Comparison of ENCODE assay signal across 27 cellular contexts in the genomic region with DNA sequence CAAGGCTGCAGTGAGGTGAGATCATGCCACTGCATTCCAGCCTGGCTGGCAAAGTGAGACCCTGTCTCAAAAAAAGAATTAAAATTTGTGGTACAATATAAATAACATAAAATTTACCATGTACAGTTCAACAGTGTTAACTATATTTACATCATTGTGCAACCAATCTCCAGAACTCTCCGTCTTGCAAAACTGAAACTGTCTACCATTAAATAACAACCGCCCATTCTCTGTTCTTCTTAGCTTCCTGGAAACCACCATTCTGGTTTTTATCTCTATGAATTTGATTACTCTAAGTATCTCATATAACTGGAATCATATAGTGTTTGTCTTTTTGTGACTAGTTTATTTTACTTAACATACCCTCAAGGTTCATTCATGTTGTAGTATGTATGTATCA.
DNase-seq lines count a peak whose midpoint lies in the region; ATAC-seq and TF ChIP-seq lines count a peak whose summit lies in the region.
"Had no signal": no experiment of that assay in that cellular context is flagged by ENCODE, and none has a peak within 500 bp of the region (broad histone marks: within the 10 kb centered on the region; RNA-seq: fewer than 3 reads in every experiment).

No MANE protein-coding gene starts in this region.

- no peak overlapping the region for H3K4me3 ChIP-seq in CD4-positive, alpha-beta memory T cell (ENCODE audit: low read length in 2 of 2)
- H3K4me3 ChIP-seq: hepatocyte, smooth muscle cell, stomach, transverse colon had no signal

- TF ChIP-seq CTCF in natural killer cell (IDR thresholded peaks at IDR 0.05) = no peak

- no peaks in the 10 kb centered on the region for H3K27me3 ChIP-seq in CD4-positive, alpha-beta memory T cell (ENCODE audit: insufficient read depth, low read length)
- H3K27me3 ChIP-seq: foreskin keratinocyte, hepatocyte, neutrophil, stomach, transverse colon had no signal

- no peak overlapping the region for H3K27ac Mint-ChIP-seq in natural killer cell
- H3K27ac Mint-ChIP-seq in CD4-positive, alpha-beta memory T cell = no peak overlapping the region
- H3K27ac Mint-ChIP-seq: activated naive CD4-positive, alpha-beta T cell treated with anti-CD3 and anti-CD28 coated beads, Interleukin-2, amount 50 U/mL, for 24 hours; CD8-positive, alpha-beta T cell; T-cell had no signal

- H3K4me1 ChIP-seq in CD4-positive, alpha-beta memory T cell (ENCODE audit: insufficient read depth, low read length) = no peaks in the 10 kb centered on the region
- H3K4me1 ChIP-seq: transverse colon had no signal

- no peaks in the 10 kb centered on the region for H3K36me3 Mint-ChIP-seq in natural killer cell
- no peaks in the 10 kb centered on the region for H3K36me3 Mint-ChIP-seq in CD4-positive, alpha-beta memory T cell
- H3K36me3 Mint-ChIP-seq: activated naive CD4-positive, alpha-beta T cell treated with anti-CD3 and anti-CD28 coated beads, Interleukin-2, amount 50 U/mL, for 24 hours; CD8-positive, alpha-beta T cell; T-cell had no signal

- no peak for DNase-seq in natural killer cell
- no peak for DNase-seq in CD4-positive, alpha-beta memory T cell
- DNase-seq: activated CD8-positive, alpha-beta memory T cell treated with anti-CD3 and anti-CD28 coated beads for 24 hours; activated T-cell treated with anti-CD3 and anti-CD28 coated beads, Interleukin-2, amount 50 U/mL, for 48 hours; aorta; CD8-positive, alpha-beta T cell; DMS79; foreskin keratinocyte; left ventricle myocardium superior; OCI-M1; Right ventricle myocardium superior; stimulated activated CD4-positive, alpha-beta T cell treated with anti-CD3 and anti-CD28 coated beads, Interleukin-4, amount 100 ng/mL, for 1 hour; stomach; T-cell; transverse colon had no signal

- peak overlapping the region; percentile 0 for H3K4me3 Mint-ChIP-seq in natural killer cell
- no peak overlapping the region for H3K4me3 Mint-ChIP-seq in CD4-positive, alpha-beta memory T cell
- H3K4me3 Mint-ChIP-seq: activated naive CD4-positive, alpha-beta T cell treated with anti-CD3 and anti-CD28 coated beads, Interleukin-2, amount 50 U/mL, for 24 hours; CD8-positive, alpha-beta T cell; central memory CD8-positive, alpha-beta T cell; T-cell had no signal

- H3K4me1 Mint-ChIP-seq in natural killer cell = peaks cover 18 to 22% of the 10 kb centered on the region in 2 donors
- no peaks in the 10 kb centered on the region for H3K4me1 Mint-ChIP-seq in CD4-positive, alpha-beta memory T cell
- H3K4me1 Mint-ChIP-seq: activated naive CD4-positive, alpha-beta T cell treated with anti-CD3 and anti-CD28 coated beads, Interleukin-2, amount 50 U/mL, for 24 hours; T-cell had no signal

- H3K27ac ChIP-seq in CD4-positive, alpha-beta memory T cell (ENCODE audit: low read depth, low read length) = no peak overlapping the region
- H3K27ac ChIP-seq: epithelial cell of prostate, foreskin keratinocyte, hepatocyte, neutrophil, stomach, transverse colon had no signal

- intact Hi-C loops in natural killer cell (cut with micrococcal nuclease) = no loop called here
- intact Hi-C loops in CD4-positive, alpha-beta memory T cell (cut with micrococcal nuclease) = no loop called here

- no peaks in the 10 kb centered on the region for H3K27me3 Mint-ChIP-seq in natural killer cell (ENCODE audit: low read depth in 2 of 2)
- H3K27me3 Mint-ChIP-seq in CD4-positive, alpha-beta memory T cell = peaks cover 0 to 2% of the 10 kb centered on the region in 2 donors
- H3K27me3 Mint-ChIP-seq: activated naive CD4-positive, alpha-beta T cell treated with anti-CD3 and anti-CD28 coated beads, Interleukin-2, amount 50 U/mL, for 24 hours; central memory CD8-positive, alpha-beta T cell; T-cell had no signal

- CTCF ChIA-PET in CD4-positive, alpha-beta memory T cell (lab: Charles Lee; ENCODE audit: partially characterized antibody) = no interaction called here

- H3K36me3 ChIP-seq in CD4-positive, alpha-beta memory T cell (ENCODE audit: insufficient read depth, low read length) = no peaks in the 10 kb centered on the region
- H3K36me3 ChIP-seq: neutrophil, stomach, transverse colon had no signal

- H3K9me3 Mint-ChIP-seq in natural killer cell = peaks cover 0 to 2% of the 10 kb centered on the region in 2 donors
- H3K9me3 Mint-ChIP-seq in CD4-positive, alpha-beta memory T cell = peaks cover 0 to 4% (median 1%) of the 10 kb centered on the region in 8 donors
- H3K9me3 Mint-ChIP-seq: activated naive CD4-positive, alpha-beta T cell treated with anti-CD3 and anti-CD28 coated beads, Interleukin-2, amount 50 U/mL, for 24 hours; CD8-positive, alpha-beta T cell; central memory CD8-positive, alpha-beta T cell; T-cell had no signal

- ATAC-seq in GM18858 (IDR thresholded peaks at IDR 0.05; ENCODE audit: unreplicated experiment) = peak; percentile 41
- ATAC-seq in GM21529 (IDR thresholded peaks at IDR 0.05; ENCODE audit: unreplicated experiment) = peak; percentile 51
- ATAC-seq in HG03342 (IDR thresholded peaks at IDR 0.05; ENCODE audit: unreplicated experiment) = peak; percentile 52
- no peak for ATAC-seq in natural killer cell
- no peak for ATAC-seq in SK-N-SH treated with all-trans-retinoic acid at 6 μM for 48 hours
- ATAC-seq in GM18520 (IDR thresholded peaks at IDR 0.05; ENCODE audit: unreplicated experiment) = no peak
- ATAC-seq in esophagus mucosa = no peak
- ATAC-seq: CD8-positive, alpha-beta T cell; foreskin keratinocyte; left ventricle myocardium superior; T-cell had no signal

- H3K9me3 ChIP-seq in CD4-positive, alpha-beta memory T cell (ENCODE audit: control insufficient read depth in 1 of 2, low read length in 2 of 2) = no peaks in the 10 kb centered on the region
- H3K9me3 ChIP-seq: neutrophil, stomach, transverse colon had no signal

- POLR2A ChIA-PET in CD4-positive, alpha-beta memory T cell (lab: Charles Lee; ENCODE audit: partially characterized antibody) = no interaction called here

TF ChIP-seq in SK-N-SH treated with all-trans-retinoic acid at 6 μM for 48 hours, 23 proteins besides CTCF, POLR2A, EP300 and RAD21 (continues in another document):
- TF ChIP-seq ZFP30 (CRISPR knock-in tag; IDR thresholded peaks at IDR 0.05) (no peak), CSDC2 (CRISPR knock-in tag; IDR thresholded peaks at IDR 0.05) (no peak), TOX (CRISPR knock-in tag; IDR thresholded peaks at IDR 0.05; ENCODE audit: borderline replicate concordance) (no peak), ZNF565 (CRISPR knock-in tag; conservative IDR thresholded peaks at IDR 0.05; ENCODE audit: low read depth) (no peak), PPARA (CRISPR knock-in tag; IDR thresholded peaks at IDR 0.05; ENCODE audit: borderline replicate concordance) (no peak), CSRNP3 (CRISPR knock-in tag; IDR thresholded peaks at IDR 0.05) (no peak), ZNF70 (CRISPR knock-in tag; IDR thresholded peaks at IDR 0.05) (no peak), GLIS3 (CRISPR knock-in tag; IDR thresholded peaks at IDR 0.05) (no peak), ZNF8 (CRISPR knock-in tag; IDR thresholded peaks at IDR 0.05) (no peak)
- TF ChIP-seq, protein P1, sequence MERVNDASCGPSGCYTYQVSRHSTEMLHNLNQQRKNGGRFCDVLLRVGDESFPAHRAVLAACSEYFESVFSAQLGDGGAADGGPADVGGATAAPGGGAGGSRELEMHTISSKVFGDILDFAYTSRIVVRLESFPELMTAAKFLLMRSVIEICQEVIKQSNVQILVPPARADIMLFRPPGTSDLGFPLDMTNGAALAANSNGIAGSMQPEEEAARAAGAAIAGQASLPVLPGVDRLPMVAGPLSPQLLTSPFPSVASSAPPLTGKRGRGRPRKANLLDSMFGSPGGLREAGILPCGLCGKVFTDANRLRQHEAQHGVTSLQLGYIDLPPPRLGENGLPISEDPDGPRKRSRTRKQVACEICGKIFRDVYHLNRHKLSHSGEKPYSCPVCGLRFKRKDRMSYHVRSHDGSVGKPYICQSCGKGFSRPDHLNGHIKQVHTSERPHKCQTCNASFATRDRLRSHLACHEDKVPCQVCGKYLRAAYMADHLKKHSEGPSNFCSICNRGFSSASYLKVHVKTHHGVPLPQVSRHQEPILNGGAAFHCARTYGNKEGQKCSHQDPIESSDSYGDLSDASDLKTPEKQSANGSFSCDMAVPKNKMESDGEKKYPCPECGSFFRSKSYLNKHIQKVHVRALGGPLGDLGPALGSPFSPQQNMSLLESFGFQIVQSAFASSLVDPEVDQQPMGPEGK (CRISPR knock-in tag; IDR thresholded peaks at IDR 0.05; ENCODE audit: borderline replicate concordance) = no peak
- TF ChIP-seq, protein P2, sequence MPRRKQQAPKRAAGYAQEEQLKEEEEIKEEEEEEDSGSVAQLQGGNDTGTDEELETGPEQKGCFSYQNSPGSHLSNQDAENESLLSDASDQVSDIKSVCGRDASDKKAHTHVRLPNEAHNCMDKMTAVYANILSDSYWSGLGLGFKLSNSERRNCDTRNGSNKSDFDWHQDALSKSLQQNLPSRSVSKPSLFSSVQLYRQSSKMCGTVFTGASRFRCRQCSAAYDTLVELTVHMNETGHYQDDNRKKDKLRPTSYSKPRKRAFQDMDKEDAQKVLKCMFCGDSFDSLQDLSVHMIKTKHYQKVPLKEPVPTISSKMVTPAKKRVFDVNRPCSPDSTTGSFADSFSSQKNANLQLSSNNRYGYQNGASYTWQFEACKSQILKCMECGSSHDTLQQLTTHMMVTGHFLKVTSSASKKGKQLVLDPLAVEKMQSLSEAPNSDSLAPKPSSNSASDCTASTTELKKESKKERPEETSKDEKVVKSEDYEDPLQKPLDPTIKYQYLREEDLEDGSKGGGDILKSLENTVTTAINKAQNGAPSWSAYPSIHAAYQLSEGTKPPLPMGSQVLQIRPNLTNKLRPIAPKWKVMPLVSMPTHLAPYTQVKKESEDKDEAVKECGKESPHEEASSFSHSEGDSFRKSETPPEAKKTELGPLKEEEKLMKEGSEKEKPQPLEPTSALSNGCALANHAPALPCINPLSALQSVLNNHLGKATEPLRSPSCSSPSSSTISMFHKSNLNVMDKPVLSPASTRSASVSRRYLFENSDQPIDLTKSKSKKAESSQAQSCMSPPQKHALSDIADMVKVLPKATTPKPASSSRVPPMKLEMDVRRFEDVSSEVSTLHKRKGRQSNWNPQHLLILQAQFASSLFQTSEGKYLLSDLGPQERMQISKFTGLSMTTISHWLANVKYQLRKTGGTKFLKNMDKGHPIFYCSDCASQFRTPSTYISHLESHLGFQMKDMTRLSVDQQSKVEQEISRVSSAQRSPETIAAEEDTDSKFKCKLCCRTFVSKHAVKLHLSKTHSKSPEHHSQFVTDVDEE (CRISPR knock-in tag; IDR thresholded peaks at IDR 0.05) = no peak

Comparison
In these comparisons a context has a peak if more than half of its experiments do, and no peak if none do; other contexts are left out.
1. ATAC-seq: peak in GM18858 (single experiment), GM21529 (single experiment) and HG03342 (single experiment); none in natural killer cell (0 of 3), SK-N-SH treated with all-trans-retinoic acid at 6 μM for 48 hours (single experiment), GM18520 (single experiment) and esophagus mucosa (single experiment).